2 cellular contexts compared by ENCODE assay signal in genomic region chr19:1098177-1099051, GRCh38.
A peak's percentile ranks its signal among the peaks of the same experiment; 100 is the strongest.
TF ChIP-seq lines count a peak whose summit lies in the region.

No MANE protein-coding gene starts in this region.

TF ChIP-seq in A549, 52 proteins besides CTCF, POLR2A, EP300 and RAD21:
- TF ChIP-seq ZC3H11A (IDR thresholded peaks at IDR 0.05) (no peak), E2F6 (IDR thresholded peaks at IDR 0.05; ENCODE audit: borderline replicate concordance, low read depth) (no peak), ESRRA (IDR thresholded peaks at IDR 0.05; ENCODE audit: borderline replicate concordance, low read length) (no peak), CBX2 (IDR thresholded peaks at IDR 0.05; ENCODE audit: borderline replicate concordance, low read depth) (no peak), TFCP2L1 (CRISPR knock-in tag; IDR thresholded peaks at IDR 0.05) (no peak), FOSL2 (IDR thresholded peaks at IDR 0.05) (no peak), FOSL2 (CRISPR knock-in tag; IDR thresholded peaks at IDR 0.05) (no peak), ELK1 (IDR thresholded peaks at IDR 0.05; ENCODE audit: low read depth, low read length) (no peak), NFE2L2 (conservative IDR thresholded peaks at IDR 0.05; ENCODE audit: low read length) (no peak), USF2 (IDR thresholded peaks at IDR 0.05) (peak; percentile 49), ZSCAN20 (CRISPR knock-in tag; IDR thresholded peaks at IDR 0.05) (no peak), EHMT2 (IDR thresholded peaks at IDR 0.05; ENCODE audit: low read depth) (no peak), HDAC2 (IDR thresholded peaks at IDR 0.05) (no peak), KDM1A (IDR thresholded peaks at IDR 0.05; ENCODE audit: low read depth) (peak; percentile 78), FOSB (CRISPR knock-in tag; IDR thresholded peaks at IDR 0.05) (0 out of 2 replicates have a peak, but pooled peaks have one; percentile 44), ZFP36 (IDR thresholded peaks at IDR 0.05; ENCODE audit: borderline replicate concordance, partially characterized antibody) (peak; percentile 89), TP53 (CRISPR knock-in tag; IDR thresholded peaks at IDR 0.05) (no peak)
- TF ChIP-seq, protein P1, sequence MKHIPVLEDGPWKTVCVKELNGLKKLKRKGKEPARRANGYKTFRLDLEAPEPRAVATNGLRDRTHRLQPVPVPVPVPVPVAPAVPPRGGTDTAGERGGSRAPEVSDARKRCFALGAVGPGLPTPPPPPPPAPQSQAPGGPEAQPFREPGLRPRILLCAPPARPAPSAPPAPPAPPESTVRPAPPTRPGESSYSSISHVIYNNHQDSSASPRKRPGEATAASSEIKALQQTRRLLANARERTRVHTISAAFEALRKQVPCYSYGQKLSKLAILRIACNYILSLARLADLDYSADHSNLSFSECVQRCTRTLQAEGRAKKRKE (CRISPR knock-in tag; IDR thresholded peaks at IDR 0.05; ENCODE audit: low read depth), result no peak
- TF ChIP-seq, protein P2, sequence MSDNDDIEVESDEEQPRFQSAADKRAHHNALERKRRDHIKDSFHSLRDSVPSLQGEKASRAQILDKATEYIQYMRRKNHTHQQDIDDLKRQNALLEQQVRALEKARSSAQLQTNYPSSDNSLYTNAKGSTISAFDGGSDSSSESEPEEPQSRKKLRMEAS (IDR thresholded peaks at IDR 0.05), result peak; percentile 48
TF ChIP-seq in A549: peak in this region for 5.

TF ChIP-seq in GM12878, 131 proteins besides CTCF, POLR2A, EP300 and RAD21:
- TF ChIP-seq, protein P3, sequence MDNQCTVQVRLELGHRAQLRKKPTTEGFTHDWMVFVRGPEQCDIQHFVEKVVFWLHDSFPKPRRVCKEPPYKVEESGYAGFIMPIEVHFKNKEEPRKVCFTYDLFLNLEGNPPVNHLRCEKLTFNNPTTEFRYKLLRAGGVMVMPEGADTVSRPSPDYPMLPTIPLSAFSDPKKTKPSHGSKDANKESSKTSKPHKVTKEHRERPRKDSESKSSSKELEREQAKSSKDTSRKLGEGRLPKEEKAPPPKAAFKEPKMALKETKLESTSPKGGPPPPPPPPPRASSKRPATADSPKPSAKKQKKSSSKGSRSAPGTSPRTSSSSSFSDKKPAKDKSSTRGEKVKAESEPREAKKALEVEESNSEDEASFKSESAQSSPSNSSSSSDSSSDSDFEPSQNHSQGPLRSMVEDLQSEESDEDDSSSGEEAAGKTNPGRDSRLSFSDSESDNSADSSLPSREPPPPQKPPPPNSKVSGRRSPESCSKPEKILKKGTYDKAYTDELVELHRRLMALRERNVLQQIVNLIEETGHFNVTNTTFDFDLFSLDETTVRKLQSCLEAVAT (IDR thresholded peaks at IDR 0.05), result no peak
- 0 out of 2 replicates have a peak, but pooled peaks have one; percentile 35 for TF ChIP-seq SMARCA5 (IDR thresholded peaks at IDR 0.05)
